In genomic region chr1:45979074-45979777, GRCh38 we compare ENCODE assay signal across 10 cellular contexts.
DNase-seq lines count a peak whose midpoint lies in the region; ATAC-seq and TF ChIP-seq lines count a peak whose summit lies in the region.
"Had no signal": no experiment of that assay in that cellular context is flagged by ENCODE, and none has a peak within 500 bp of the region (broad histone marks: within the 10 kb centered on the region; RNA-seq: fewer than 3 reads in every experiment).

No MANE protein-coding gene starts in this region.

- TF ChIP-seq CTCF in fibroblast of lung (conservative IDR thresholded peaks at IDR 0.05 in 1 of 2, IDR thresholded peaks at IDR 0.05 in 1 of 2; ENCODE audit: low read depth in 1 of 2, low read length in 2 of 2), result no peak
- TF ChIP-seq CTCF in suprapubic skin (IDR thresholded peaks at IDR 0.05), result no peak

- H3K27ac ChIP-seq in fibroblast of lung (ENCODE audit: insufficient read depth, low read length) (no peak overlapping the region), suprapubic skin (peak overlapping the region; percentile 8)

- H3K4me2 ChIP-seq in fibroblast of lung (ENCODE audit: extremely low read depth, insufficient read depth, low read length), result no peak overlapping the region

- no peak for TF ChIP-seq EP300 in suprapubic skin (IDR thresholded peaks at IDR 0.05)

- no peak for ATAC-seq in HG02970 (IDR thresholded peaks at IDR 0.05; ENCODE audit: low FRiP score, unreplicated experiment)
- ATAC-seq in HG03097 (IDR thresholded peaks at IDR 0.05; ENCODE audit: low FRiP score, unreplicated experiment), result no peak

- H3K79me2 ChIP-seq in fibroblast of lung (ENCODE audit: control insufficient read depth, insufficient read depth, low read length), result no peaks in the 10 kb centered on the region

- peak; percentile 92 for DNase-seq in NCI-H1105 (lab: John Stamatoyannopoulos, UW)
- peak; percentile 98 for DNase-seq in NCI-H774 (lab: John Stamatoyannopoulos, UW)
- peak; percentile 27 to 50 for DNase-seq in fibroblast of lung (ENCODE audit: low read depth in 2 of 2)
- no peak for DNase-seq in suprapubic skin (ENCODE audit: low spot score in 2 of 2)
- no peak for DNase-seq in middle frontal gyrus (ENCODE audit: extremely low spot score, low spot score)
- DNase-seq: activated gamma-delta T cell treated with Interleukin-2 at 50 U/mL for 16 hours; effector CD8-positive, alpha-beta T cell; posterior cingulate gyrus had no signal

- no peak for TF ChIP-seq POLR2A in suprapubic skin (IDR thresholded peaks at IDR 0.05)

- H3K36me3 ChIP-seq in fibroblast of lung (ENCODE audit: control insufficient read depth, insufficient read depth, low read length), result no peaks in the 10 kb centered on the region
- H3K36me3 ChIP-seq in suprapubic skin, result no peaks in the 10 kb centered on the region

- H3K4me3 ChIP-seq in fibroblast of lung (replicated peaks in 1 of 4; ENCODE audit: control extremely low read depth in 1 of 4, insufficient read depth in 1 of 4, low read depth in 3 of 4, low read length in 4 of 4) (no peak overlapping the region), suprapubic skin (no peak overlapping the region)

- H4K20me1 ChIP-seq in fibroblast of lung (ENCODE audit: control insufficient read depth, extremely low read depth, insufficient read depth, low read length), result no peaks in the 10 kb centered on the region

- WGBS in suprapubic skin, result 44% methylated on average over 2 of the region's 2 CpGs

- H3K9me3 ChIP-seq in fibroblast of lung (ENCODE audit: control insufficient read depth, insufficient read depth, low read depth, low read length) (no peaks in the 10 kb centered on the region), suprapubic skin (no peaks in the 10 kb centered on the region)

- no peaks in the 10 kb centered on the region for H3K4me1 ChIP-seq in fibroblast of lung (ENCODE audit: control insufficient read depth, extremely low read depth, insufficient read depth, low read length)
- H3K4me1 ChIP-seq in suprapubic skin, result peaks cover 4% of the 10 kb centered on the region

- no peak overlapping the region for H2AFZ ChIP-seq in fibroblast of lung (ENCODE audit: low read length)

- H3K9ac ChIP-seq in fibroblast of lung (ENCODE audit: insufficient read depth, low read length), result no peak overlapping the region

- H3K27me3 ChIP-seq in fibroblast of lung (ENCODE audit: control insufficient read depth, insufficient read depth, low read length) (no peaks in the 10 kb centered on the region), suprapubic skin (no peaks in the 10 kb centered on the region)

Comparison
In these comparisons a context has a peak if more than half of its experiments do, and no peak if none do; other contexts are left out.
1. DNase-seq: peak in NCI-H1105 (single experiment), NCI-H774 (single experiment) and fibroblast of lung (2 of 2); none in suprapubic skin (0 of 2) and middle frontal gyrus (single experiment).